8 cellular contexts compared by ENCODE assay signal in the genomic region with DNA sequence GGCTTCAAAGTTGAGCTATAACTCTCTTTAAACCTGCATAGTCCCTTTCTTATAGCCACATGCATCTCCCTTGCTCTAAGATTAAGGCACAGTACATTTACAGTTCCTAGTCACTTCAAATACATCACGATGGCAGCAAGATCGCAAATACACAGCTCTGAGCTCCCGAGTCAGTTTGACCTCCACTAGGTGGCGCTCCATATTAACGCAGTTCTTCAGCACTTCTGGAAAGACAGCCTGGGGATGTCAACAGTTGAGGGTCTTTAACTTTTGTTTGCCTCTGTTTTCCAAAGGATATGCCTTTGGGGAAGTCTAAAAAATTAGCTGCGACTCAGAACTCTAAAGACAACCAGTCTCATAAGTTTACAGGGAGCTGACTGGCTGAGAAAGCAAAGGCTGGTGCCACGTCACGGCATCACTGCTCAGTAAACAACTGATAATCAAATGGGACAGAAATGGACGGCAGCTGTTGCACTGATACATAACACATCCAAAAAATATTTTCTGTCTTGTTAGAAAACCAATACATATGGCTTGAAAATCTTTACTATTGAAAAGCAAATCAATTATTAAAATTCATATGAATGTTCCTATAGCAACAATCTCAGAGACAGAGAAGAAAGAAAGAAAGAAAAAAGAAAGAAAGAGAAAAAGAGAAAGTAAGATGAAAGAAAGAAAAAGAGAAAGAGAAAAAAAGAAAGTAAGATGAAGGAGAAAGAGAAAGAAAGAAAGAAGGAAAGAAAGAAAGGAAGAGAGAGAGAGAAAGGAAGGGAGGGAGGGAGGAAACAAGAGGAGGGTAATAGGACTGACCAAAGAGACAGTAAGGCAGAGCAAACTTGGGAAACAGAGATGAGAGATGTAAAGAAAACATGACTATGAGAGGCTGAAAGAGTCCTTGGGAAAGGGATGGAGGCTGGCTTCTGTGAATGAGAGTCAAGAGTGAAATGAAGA.
DNase-seq lines count a peak whose midpoint lies in the region; ATAC-seq and TF ChIP-seq lines count a peak whose summit lies in the region.

No MANE protein-coding gene starts in this region.

- H3K4me1 Mint-ChIP-seq in mesothelial cell of epicardium = no peaks in the 10 kb centered on the region

- peak; percentile 74 for ATAC-seq in GM21367 (IDR thresholded peaks at IDR 0.05; ENCODE audit: unreplicated experiment)

- no peaks in the 10 kb centered on the region for H3K9me3 ChIP-seq in SJCRH30 (replicated peaks)
- no peaks in the 10 kb centered on the region for H3K9me3 ChIP-seq in uterus

- no peak for TF ChIP-seq POLR2A in uterus (IDR thresholded peaks at IDR 0.05)

- H3K27ac ChIP-seq in SJCRH30 (no peak overlapping the region), uterus (no peak overlapping the region)

- no peak overlapping the region for H3K4me3 Mint-ChIP-seq in mesothelial cell of epicardium

- TF ChIP-seq CTCF in mesothelial cell of epicardium (IDR thresholded peaks at IDR 0.05; ENCODE audit: unreplicated experiment) (peak; percentile 83), uterus (IDR thresholded peaks at IDR 0.05) (peak; percentile 42 to 61 (median 53))

- H3K36me3 ChIP-seq in SJCRH30 (peaks cover 4% of the 10 kb centered on the region), uterus (no peaks in the 10 kb centered on the region)

- H3K4me3 ChIP-seq in SJCRH30 (no peak overlapping the region), uterus (no peak overlapping the region)

- no peaks in the 10 kb centered on the region for H3K27me3 ChIP-seq in SJCRH30
- H3K27me3 ChIP-seq in uterus = no peaks in the 10 kb centered on the region

- intact Hi-C loops in uterus (cut with DNase I; ENCODE audit: low total_unique reads) = no loop called here

- H3K27me3 Mint-ChIP-seq in mesothelial cell of epicardium (ENCODE audit: low read depth) = peaks cover 40% of the 10 kb centered on the region

- no peak overlapping the region for H3K27ac Mint-ChIP-seq in mesothelial cell of epicardium

- H3K4me1 ChIP-seq in SJCRH30 (no peaks in the 10 kb centered on the region), uterus (no peaks in the 10 kb centered on the region)

- H3K36me3 Mint-ChIP-seq in mesothelial cell of epicardium = no peaks in the 10 kb centered on the region

- no peaks in the 10 kb centered on the region for H3K9me3 Mint-ChIP-seq in mesothelial cell of epicardium

- DNase-seq in NCI-H510A treated with DMSO at 0.1 percent for 48 hours (lab: John Stamatoyannopoulos, UW) (peak; percentile 27), NCI-H510A (lab: John Stamatoyannopoulos, UW) (no peak), HS-5 (ENCODE audit: low read depth) (peak; percentile 42), SJCRH30 (peak; percentile 72 to 92), epidermal melanocyte (ENCODE audit: insufficient read length, low spot score) (peak; percentile 60), mesothelial cell of epicardium (ENCODE audit: low spot score in 2 of 2, unreplicated experiment in 2 of 2) (peak; percentile 48 to 75), uterus (peak; percentile 43 to 49)
